ENCODE assay signal across 9 cellular contexts in the genomic region with DNA sequence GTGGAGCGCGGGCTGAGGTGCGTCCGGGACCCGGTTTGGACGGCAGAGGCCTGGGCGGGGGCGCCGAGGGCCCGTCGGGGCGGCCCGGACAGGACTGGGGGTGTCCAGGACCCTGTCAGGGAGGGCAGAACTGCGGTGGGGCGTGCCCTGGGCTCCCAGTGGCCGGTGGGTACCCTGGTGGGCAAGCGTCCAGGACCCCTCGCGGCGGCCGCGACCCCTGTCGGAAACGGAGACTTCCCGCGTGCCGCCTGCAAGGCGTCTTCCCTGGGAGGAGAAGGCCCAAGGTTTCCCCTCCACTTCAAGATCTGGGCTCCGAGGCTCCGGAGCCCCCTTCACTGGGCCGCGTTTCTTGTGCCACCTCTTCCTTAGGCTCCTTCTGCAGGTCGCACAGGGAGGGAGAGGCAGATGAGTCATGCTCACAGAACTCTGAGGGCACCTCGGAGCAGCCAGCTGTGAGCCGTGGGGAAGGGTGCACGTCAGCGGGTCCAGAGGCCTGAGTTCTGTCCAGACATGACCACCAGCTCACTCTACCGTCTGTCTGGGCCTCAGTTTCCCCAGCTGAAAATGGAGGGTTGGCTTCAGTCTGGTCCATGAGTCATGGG. TPM values are rescaled to one million over a fixed set of nuclear protein-coding genes. Genes with fewer than 3 reads are reported as not detected.
DNase-seq lines count a peak whose midpoint lies in the region; ATAC-seq, FAIRE-seq and TF ChIP-seq lines count a peak whose summit lies in the region.
"Had no signal": no experiment of that assay in that cellular context is flagged by ENCODE, and none has a peak within 500 bp of the region (broad histone marks: within the 10 kb centered on the region; RNA-seq: fewer than 3 reads in every experiment).

No MANE protein-coding gene starts in this region.

- ATAC-seq in A549 (peak; percentile 38 to 70), GM18873 (IDR thresholded peaks at IDR 0.05; ENCODE audit: low FRiP score, unreplicated experiment) (peak; percentile 18), foreskin keratinocyte (peak; percentile 69), psoas muscle (no peak)

- TF ChIP-seq POLR2A in A549 (IDR thresholded peaks at IDR 0.05; ENCODE audit: low read length) = no peak

- POLR2A ChIA-PET in A549 (lab: Yijun Ruan, JAX) = no interaction called here

- no peaks in the 10 kb centered on the region for H3K36me3 ChIP-seq in psoas muscle (ENCODE audit: insufficient read depth in 1 of 2, low read depth in 1 of 2)

- H3K27ac ChIP-seq in A549 (peak overlapping the region in 1 of 2 experiments; percentile 8; a peak in 1 of 6 replicates), foreskin keratinocyte (no peak overlapping the region), psoas muscle (no peak overlapping the region)

- H3K27me3 ChIP-seq in foreskin keratinocyte = peaks cover 62% of the 10 kb centered on the region
- H3K27me3 ChIP-seq in psoas muscle (ENCODE audit: insufficient read depth in 3 of 3, low read length in 2 of 3) = peaks cover 0 to 73% (median 9%) of the 10 kb centered on the region in 3 donors

- DNase-seq in A549 (ENCODE audit: low read depth in 1 of 2, low spot score in 1 of 2) (no peak), NAMALWA (ENCODE audit: low spot score) (peak; percentile 55), foreskin keratinocyte (peak in 1 of 2 donors; percentile 29), psoas muscle (no peak), NCI-H1436 treated with DMSO at 0.1 percent for 48 hours (lab: John Stamatoyannopoulos, UW) (no peak), GF-D8 (lab: John Stamatoyannopoulos, UW) (no peak), NCI-H446 (lab: John Stamatoyannopoulos, UW) (no peak)

- TF ChIP-seq RAD21 in A549 (conservative IDR thresholded peaks at IDR 0.05 in 1 of 2, IDR thresholded peaks at IDR 0.05 in 1 of 2) = no peak

- no peaks in the 10 kb centered on the region for H3K9me3 ChIP-seq in A549
- H3K9me3 ChIP-seq in psoas muscle = no peaks in the 10 kb centered on the region

- H3K4me3 ChIP-seq in A549 = peak overlapping the region; percentile 48
- peak overlapping the region; percentile 58 for H3K4me3 ChIP-seq in psoas muscle

- peak overlapping the region; percentile 89 for H3K4me2 ChIP-seq in A549

- no peak for TF ChIP-seq EP300 in A549 (IDR thresholded peaks at IDR 0.05)

- TF ChIP-seq CTCF in A549 (IDR thresholded peaks at IDR 0.05) = no peak
- no peak for TF ChIP-seq CTCF in foreskin keratinocyte (conservative IDR thresholded peaks at IDR 0.05)
- no peak for TF ChIP-seq CTCF in psoas muscle (IDR thresholded peaks at IDR 0.05)

- intact Hi-C loops in psoas muscle (cut with DNase I) = no loop called here

- no peak for FAIRE-seq in A549 (lab: Jason Lieb, UNC)
- FAIRE-seq: endometrium had no signal

- H3K4me1 ChIP-seq in A549 (peaks cover 10% of the 10 kb centered on the region; the same call in 2 of the 3 replicates), foreskin keratinocyte (no peaks in the 10 kb centered on the region), psoas muscle (peaks cover 8% of the 10 kb centered on the region)

- WGBS in A549 (ENCODE audit: missing lambda C conversion rate) = 20% methylated on average over 6 of the region's 38 CpGs
- WGBS in psoas muscle, 3 donors = 8% methylated on average over 20 to 38 of the region's 38 CpGs

- CTCF ChIA-PET in A549 (lab: Yijun Ruan, JAX) = interaction anchor here (1.2 kb wide), 1 partner anchor 91 kb away, joined by 4 read pairs; no protein-coding TSS in a partner anchor

TF ChIP-seq in A549, 52 proteins besides CTCF, POLR2A, EP300 and RAD21:
- TF ChIP-seq PHF8 (IDR thresholded peaks at IDR 0.05; ENCODE audit: borderline replicate concordance, low read depth) = no peak
- TF ChIP-seq EHF (CRISPR knock-in tag; IDR thresholded peaks at IDR 0.05) = no peak
- peak; percentile 87; the same call in 1 of the 2 replicates for TF ChIP-seq CBX8 (IDR thresholded peaks at IDR 0.05)
- no peak for TF ChIP-seq TFCP2L1 (CRISPR knock-in tag; IDR thresholded peaks at IDR 0.05)
- no peak for TF ChIP-seq FOSL2 (IDR thresholded peaks at IDR 0.05)
- peak; percentile 29; the same call in 1 of the 2 replicates for TF ChIP-seq FOSL2 (CRISPR knock-in tag; IDR thresholded peaks at IDR 0.05)
- no peak for TF ChIP-seq HDAC2 (IDR thresholded peaks at IDR 0.05)
- no peak for TF ChIP-seq KDM1A (IDR thresholded peaks at IDR 0.05; ENCODE audit: low read depth)
- no peak for TF ChIP-seq CHD2 (IDR thresholded peaks at IDR 0.05; ENCODE audit: low read length, partially characterized antibody)
- TF ChIP-seq, protein P1, sequence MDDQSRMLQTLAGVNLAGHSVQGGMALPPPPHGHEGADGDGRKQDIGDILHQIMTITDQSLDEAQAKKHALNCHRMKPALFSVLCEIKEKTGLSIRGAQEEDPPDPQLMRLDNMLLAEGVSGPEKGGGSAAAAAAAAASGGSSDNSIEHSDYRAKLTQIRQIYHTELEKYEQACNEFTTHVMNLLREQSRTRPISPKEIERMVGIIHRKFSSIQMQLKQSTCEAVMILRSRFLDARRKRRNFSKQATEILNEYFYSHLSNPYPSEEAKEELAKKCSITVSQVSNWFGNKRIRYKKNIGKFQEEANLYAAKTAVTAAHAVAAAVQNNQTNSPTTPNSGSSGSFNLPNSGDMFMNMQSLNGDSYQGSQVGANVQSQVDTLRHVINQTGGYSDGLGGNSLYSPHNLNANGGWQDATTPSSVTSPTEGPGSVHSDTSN (IDR thresholded peaks at IDR 0.05) = no peak
- TF ChIP-seq, protein P2, sequence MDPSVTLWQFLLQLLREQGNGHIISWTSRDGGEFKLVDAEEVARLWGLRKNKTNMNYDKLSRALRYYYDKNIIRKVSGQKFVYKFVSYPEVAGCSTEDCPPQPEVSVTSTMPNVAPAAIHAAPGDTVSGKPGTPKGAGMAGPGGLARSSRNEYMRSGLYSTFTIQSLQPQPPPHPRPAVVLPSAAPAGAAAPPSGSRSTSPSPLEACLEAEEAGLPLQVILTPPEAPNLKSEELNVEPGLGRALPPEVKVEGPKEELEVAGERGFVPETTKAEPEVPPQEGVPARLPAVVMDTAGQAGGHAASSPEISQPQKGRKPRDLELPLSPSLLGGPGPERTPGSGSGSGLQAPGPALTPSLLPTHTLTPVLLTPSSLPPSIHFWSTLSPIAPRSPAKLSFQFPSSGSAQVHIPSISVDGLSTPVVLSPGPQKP (IDR thresholded peaks at IDR 0.05; ENCODE audit: low read depth, low read length) = no peak
- no peak for TF ChIP-seq NR3C1 (IDR thresholded peaks at IDR 0.05)
- TF ChIP-seq MAZ (IDR thresholded peaks at IDR 0.05; ENCODE audit: borderline replicate concordance, low read depth, low read length) = no peak

RNA-seq across cellular contexts. Expression of a gene that starts 0.5 kb away (rescaled TPM):
- polyA plus RNA-seq in A549 (2011; rRNA removed) (0.18 and 0.25 TPM in 2 replicates), A549 (2017; fragmentation: RNase III; extraction: RNeasy Plus Mini Kit Qiagen cat#74134 plus additional on column Dnase treatment) (0.21 to 0.40 TPM (median 0.26 TPM) in 3 replicates), foreskin keratinocyte (not detected in 2 replicates), psoas muscle (1 to 10 TPM; 1.8 to 2.9 (median 2.0) TPM)
- polyA plus RNA-seq in A549 (2012; cell fraction: cytosol; rRNA removed) = 0.05 TPM in 2 replicates
- polyA plus RNA-seq in A549 (2012; cell fraction: nucleus; rRNA removed) = 0.32 and 0.81 TPM in 2 replicates
- polyA minus RNA-seq in A549 (2011; rRNA and poly(A)+ RNA removed) = 0.17 and 2.1 TPM in 2 replicates
- total RNA-seq in foreskin keratinocyte (not detected in 2 replicates), psoas muscle (1 to 10 TPM; 1.6 to 3.1 (median 2.4) TPM)

RNA-seq across cellular contexts. Expression of a gene that starts 59.1 kb away (rescaled TPM):
- polyA plus RNA-seq in A549 (2011; rRNA removed) (0.04 TPM in 1 of 2 replicates, not detected in the other), A549 (2017; fragmentation: RNase III; extraction: RNeasy Plus Mini Kit Qiagen cat#74134 plus additional on column Dnase treatment) (not detected in 3 replicates), foreskin keratinocyte (not detected in 2 replicates), psoas muscle (not detected)
- polyA plus RNA-seq in A549 (2012; cell fraction: cytosol; rRNA removed) = not detected in 2 replicates
- 0.05 TPM in 1 of 2 replicates, not detected in the other for polyA plus RNA-seq in A549 (2012; cell fraction: nucleus; rRNA removed)
- polyA minus RNA-seq in A549 (2011; rRNA and poly(A)+ RNA removed) = 0.15 TPM in 1 of 2 replicates, not detected in the other
- total RNA-seq in foreskin keratinocyte (not detected in 2 replicates), psoas muscle (not detected)

Comparison
In these comparisons a context has a peak if more than half of its experiments do, and no peak if none do; other contexts are left out.
1. ATAC-seq: peak in A549 (2 of 2), GM18873 (single experiment) and foreskin keratinocyte (single experiment); none in psoas muscle (0 of 4).